Comparison of ENCODE assay signal across 10 cellular contexts in the genomic region with DNA sequence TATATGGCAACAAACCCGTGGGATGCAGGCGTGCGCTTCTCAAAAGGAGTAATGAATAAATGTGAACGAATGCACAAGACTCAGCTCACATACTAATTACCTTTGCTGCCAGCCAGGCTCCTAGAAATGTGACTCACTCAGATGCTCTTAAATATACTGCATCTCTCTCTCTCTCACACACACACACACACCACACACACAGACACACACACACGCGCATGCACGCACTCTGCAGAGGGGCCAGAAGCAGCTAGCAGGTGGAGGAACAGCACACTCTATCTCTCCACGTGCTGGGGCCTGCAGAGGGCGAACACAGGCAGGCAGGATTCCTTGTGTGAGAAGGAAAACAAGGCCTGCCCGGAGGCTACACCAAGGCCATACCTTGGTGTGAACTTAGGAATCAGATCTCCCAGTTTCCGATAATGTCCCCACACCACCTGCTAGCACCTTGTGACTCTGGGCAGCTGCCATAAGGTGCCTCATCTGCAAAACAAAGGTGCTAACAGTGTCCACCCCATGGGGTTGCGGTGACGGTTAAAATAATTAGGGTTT. TPM values are rescaled to one million over a fixed set of nuclear protein-coding genes. Genes with fewer than 3 reads are reported as not detected.
A peak's percentile ranks its signal among the peaks of the same experiment; 100 is the strongest.
DNase-seq lines count a peak whose midpoint lies in the region; ATAC-seq and TF ChIP-seq lines count a peak whose summit lies in the region.
"Had no signal": no experiment of that assay in that cellular context is flagged by ENCODE, and none has a peak within 500 bp of the region (broad histone marks: within the 10 kb centered on the region; RNA-seq: fewer than 3 reads in every experiment).

No MANE protein-coding gene starts in this region.

- ATAC-seq in esophagus mucosa (peak; percentile 82), HG02759 (IDR thresholded peaks at IDR 0.05; ENCODE audit: unreplicated experiment) (no peak)

- H3K9me3 Mint-ChIP-seq in nephron progenitor cell, result no peaks in the 10 kb centered on the region
- H3K9me3 Mint-ChIP-seq: activated CD4-positive, alpha-beta memory T cell treated with anti-CD3 and anti-CD28 coated beads, Interleukin-2, amount 10 ng/mL, durations not matched to agents 7 days and 5 days had no signal

- H3K4me1 Mint-ChIP-seq in nephron progenitor cell, result peaks cover 51% of the 10 kb centered on the region
- H3K4me1 Mint-ChIP-seq: activated CD4-positive, alpha-beta memory T cell treated with anti-CD3 and anti-CD28 coated beads, Interleukin-2, amount 10 ng/mL, durations not matched to agents 7 days and 5 days had no signal

- H3K27me3 Mint-ChIP-seq in nephron progenitor cell (ENCODE audit: low read depth, poor library complexity), result no peaks in the 10 kb centered on the region

- no peak overlapping the region for H3K27ac Mint-ChIP-seq in nephron progenitor cell
- H3K27ac Mint-ChIP-seq: activated CD4-positive, alpha-beta memory T cell treated with anti-CD3 and anti-CD28 coated beads, Interleukin-2, amount 10 ng/mL, durations not matched to agents 7 days and 5 days had no signal

- TF ChIP-seq CTCF in nephron progenitor cell (IDR thresholded peaks at IDR 0.05), result no peak

- DNase-seq in HK-2 (ENCODE audit: unreplicated experiment) (peak; percentile 51), NCI-H510A (lab: John Stamatoyannopoulos, UW) (peak; percentile 72), renal cortical epithelial cell (ENCODE audit: low read depth) (peak; percentile 78), GOT3 (lab: John Stamatoyannopoulos, UW) (no peak), nephron progenitor cell (no peak), NOMO-1 (lab: John Stamatoyannopoulos, UW; ENCODE audit: unreplicated experiment in 2 of 2) (no peak)
- DNase-seq: activated CD4-positive, alpha-beta memory T cell treated with anti-CD3 and anti-CD28 coated beads, Interleukin-2, amount 10 ng/mL, durations not matched to agents 7 days and 5 days; NCI-H187 had no signal

- H3K4me3 Mint-ChIP-seq in nephron progenitor cell, result no peak overlapping the region
- H3K4me3 Mint-ChIP-seq: activated CD4-positive, alpha-beta memory T cell treated with anti-CD3 and anti-CD28 coated beads, Interleukin-2, amount 10 ng/mL, durations not matched to agents 7 days and 5 days had no signal

- H3K36me3 Mint-ChIP-seq in nephron progenitor cell (ENCODE audit: low read depth), result peaks cover 27% of the 10 kb centered on the region

RNA-seq across cellular contexts. Expression of gene GPRC5B, which starts 5.3 kb away (rescaled TPM):
- total RNA-seq in esophagus mucosa (3.1 TPM), renal cortical epithelial cell (3.8 and 34.0 TPM in 2 replicates)

Comparison
In these comparisons a context has a peak if more than half of its experiments do, and no peak if none do; other contexts are left out.
1. DNase-seq: peak in HK-2 (single experiment), NCI-H510A (single experiment) and renal cortical epithelial cell (single experiment); none in GOT3 (single experiment), nephron progenitor cell (single experiment) and NOMO-1 (0 of 2).